ENCODE assay signal across 20 cellular contexts in genomic region chr11:30358569-30358968, GRCh38.
"Had no signal": no experiment of that assay in that cellular context is flagged by ENCODE, and none has a peak within 500 bp of the region (broad histone marks: within the 10 kb centered on the region; RNA-seq: fewer than 3 reads in every experiment).

No MANE protein-coding gene starts in this region.

- H3K36me3 ChIP-seq: left lung, neural progenitor cell, right lobe of liver, thoracic aorta had no signal

- H3K9me3 ChIP-seq: body of pancreas, left lung, right lobe of liver, thoracic aorta had no signal

- H3K27ac ChIP-seq: body of pancreas, coronary artery, dorsolateral prefrontal cortex, left lung, neural progenitor cell, right lobe of liver, thoracic aorta had no signal

- H3K4me3 ChIP-seq: body of pancreas, coronary artery, dorsolateral prefrontal cortex, left lung, neural progenitor cell, right lobe of liver, thoracic aorta had no signal

- ATAC-seq: activated naive CD4-positive, alpha-beta T cell treated with anti-CD3 and anti-CD28 coated beads, Interleukin-2, amount 50 U/mL, for 72 hours; activated T-cell treated with anti-CD3 and anti-CD28 coated beads, Interleukin-2, amount 50 U/mL, for 72 hours; body of pancreas; left lung; natural killer cell; right lobe of liver; T-cell had no signal

- H3K4me1 ChIP-seq: body of pancreas, left lung, right lobe of liver had no signal

- DNase-seq: activated B cell treated with CpG ODN at 0.5 μM for 24 hours; activated CD4-positive, alpha-beta T cell treated with anti-CD3 and anti-CD28 coated beads, Interleukin-2, amount 50 U/mL, for 4 hours; activated naive CD4-positive, alpha-beta T cell; activated T-cell treated with anti-CD3 and anti-CD28 coated beads for 4 hours; activated T-cell treated with anti-CD3 and anti-CD28 coated beads, Interleukin-2, amount 50 U/mL, for 72 hours; effector memory CD4-positive, alpha-beta T cell; left lung; natural killer cell; occipital lobe; right lobe of liver; stimulated activated CD4-positive, alpha-beta T cell treated with anti-CD3 and anti-CD28 coated beads, Interleukin-2, amount 100 ng/mL, for 48 hours; stimulated activated naive CD4-positive, alpha-beta T cell treated with Interleukin-2 at 50 U/mL for 16 hours; T-cell; trophoblast cell had no signal

- H3K27me3 ChIP-seq: body of pancreas, left lung, neural progenitor cell, right lobe of liver had no signal
